Comparison of ENCODE assay signal across 26 cellular contexts in the genomic region with DNA sequence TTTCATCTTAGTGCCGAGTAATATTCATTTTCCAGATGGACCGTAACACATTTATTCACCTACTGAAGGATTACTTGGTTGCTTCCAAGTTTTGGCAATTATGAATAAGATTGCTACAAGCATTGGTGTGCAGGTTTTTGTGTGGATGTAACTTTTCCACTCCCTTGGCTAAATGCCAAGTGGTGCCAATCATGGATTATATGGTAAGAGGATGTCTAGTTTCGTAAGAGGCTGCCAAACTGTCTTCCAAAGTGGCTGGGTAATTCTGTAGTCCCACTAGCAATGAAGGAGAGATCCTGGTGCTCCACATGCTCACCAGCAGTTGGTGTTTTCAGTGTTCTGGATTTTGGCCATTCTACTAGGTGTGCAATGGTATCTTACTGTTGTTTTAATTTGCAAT.
A peak's percentile ranks its signal among the peaks of the same experiment; 100 is the strongest.
DNase-seq lines count a peak whose midpoint lies in the region; ATAC-seq, FAIRE-seq and TF ChIP-seq lines count a peak whose summit lies in the region.
"Had no signal": no experiment of that assay in that cellular context is flagged by ENCODE, and none has a peak within 500 bp of the region (broad histone marks: within the 10 kb centered on the region; RNA-seq: fewer than 3 reads in every experiment).

No MANE protein-coding gene starts in this region.

- TF ChIP-seq CTCF in HepG2 (CRISPR knock-in tag; IDR thresholded peaks at IDR 0.05) (no peak), right lobe of liver (IDR thresholded peaks at IDR 0.05) (no peak), left lung (IDR thresholded peaks at IDR 0.05) (no peak)

- no peaks in the 10 kb centered on the region for H3K27me3 Mint-ChIP-seq in T-helper 2 cell treated with Interferon-gamma antibody and Interleukin-4, amounts not matched to agents 5 μg/mL and 100 μg/mL, for 36 hours (ENCODE audit: low read depth)
- no peaks in the 10 kb centered on the region for H3K27me3 Mint-ChIP-seq in activated T-helper 17 cell treated with anti-CD3 and anti-CD28 coated beads, Interleukin-2, amount 50 U/mL, for 72 hours
- H3K27me3 Mint-ChIP-seq: activated B cell treated with CpG ODN at 0.5 μM for 24 hours; CD4-positive, CD25-positive, alpha-beta regulatory T cell; dendritic cell treated with granulocyte-macrophage colony-stimulating factor and Interleukin-4, amounts not matched to agents 40 ng/mL and 50 ng/mL, for 4 days had no signal

- ATAC-seq in HepG2 (no peak), right lobe of liver (no peak), left lung (no peak)
- ATAC-seq in activated T-helper 17 cell treated with anti-CD3 and anti-CD28 coated beads, Interleukin-2, amount 50 U/mL, for 72 hours (replicated peaks), result no peak
- ATAC-seq in stimulated activated effector memory CD8-positive, alpha-beta T cell treated with anti-CD3 and anti-CD28 coated beads, Interleukin-12 subunit alpha, Interleukin-12 subunit beta, amount 100 ng/mL, for 72 hours, result no peak
- ATAC-seq: esophagus mucosa, left ventricle myocardium superior had no signal

- no peak overlapping the region for H3K4me2 ChIP-seq in HepG2 (ENCODE audit: low read depth, low read length)
- H3K4me2 ChIP-seq: smooth muscle cell had no signal

- no peaks in the 10 kb centered on the region for H4K20me1 ChIP-seq in HepG2 (ENCODE audit: insufficient read depth, low read length)

- no peak overlapping the region for H3K4me3 ChIP-seq in HepG2 (replicated peaks in 1 of 3; ENCODE audit: insufficient read depth in 1 of 3, low read depth in 2 of 3, low read length in 3 of 3)
- no peak overlapping the region for H3K4me3 ChIP-seq in right lobe of liver
- H3K4me3 ChIP-seq in left lung, result no peak overlapping the region
- H3K4me3 ChIP-seq: right atrium auricular region, smooth muscle cell, stomach, uterus had no signal

- no peak overlapping the region for H3K27ac Mint-ChIP-seq in T-helper 2 cell treated with Interferon-gamma antibody and Interleukin-4, amounts not matched to agents 5 μg/mL and 100 μg/mL, for 36 hours
- H3K27ac Mint-ChIP-seq in activated T-helper 17 cell treated with anti-CD3 and anti-CD28 coated beads, Interleukin-2, amount 50 U/mL, for 72 hours, result peak overlapping the region; percentile 98
- peak overlapping the region; percentile 95 for H3K27ac Mint-ChIP-seq in stimulated activated effector memory CD8-positive, alpha-beta T cell treated with anti-CD3 and anti-CD28 coated beads, Interleukin-12 subunit alpha, Interleukin-12 subunit beta, amount 100 ng/mL, for 72 hours
- H3K27ac Mint-ChIP-seq: dendritic cell treated with granulocyte-macrophage colony-stimulating factor and Interleukin-4, amounts not matched to agents 40 ng/mL and 50 ng/mL, for 4 days; H9 had no signal

- H3K36me3 ChIP-seq in HepG2 (replicated peaks in 1 of 2; ENCODE audit: control insufficient read depth in 1 of 2, insufficient read depth in 2 of 2, low read length in 2 of 2), result peaks cover 0 to 4% of the 10 kb centered on the region in 2 experiments; a peak in 2 of 5 replicates
- peaks cover 0 to 2% (median 0%) of the 10 kb centered on the region in 4 donors for H3K36me3 ChIP-seq in right lobe of liver
- H3K36me3 ChIP-seq in left lung, result peaks cover 0 to 14% of the 10 kb centered on the region in 2 donors
- H3K36me3 ChIP-seq: right atrium auricular region, uterus had no signal

- H3K4me3 Mint-ChIP-seq in T-helper 2 cell treated with Interferon-gamma antibody and Interleukin-4, amounts not matched to agents 5 μg/mL and 100 μg/mL, for 36 hours, result peak overlapping the region; percentile 16
- peak overlapping the region; percentile 87 for H3K4me3 Mint-ChIP-seq in activated T-helper 17 cell treated with anti-CD3 and anti-CD28 coated beads, Interleukin-2, amount 50 U/mL, for 72 hours
- H3K4me3 Mint-ChIP-seq in stimulated activated effector memory CD8-positive, alpha-beta T cell treated with anti-CD3 and anti-CD28 coated beads, Interleukin-12 subunit alpha, Interleukin-12 subunit beta, amount 100 ng/mL, for 72 hours, result peak overlapping the region; percentile 56
- H3K4me3 Mint-ChIP-seq: activated B cell treated with CpG ODN at 0.5 μM for 24 hours; dendritic cell treated with granulocyte-macrophage colony-stimulating factor and Interleukin-4, amounts not matched to agents 40 ng/mL and 50 ng/mL, for 4 days; H9 had no signal

- no peak for TF ChIP-seq POLR2A in HepG2 (IDR thresholded peaks at IDR 0.05; ENCODE audit: insufficient read depth in 1 of 2, low read depth in 2 of 2, low read length in 2 of 2)
- TF ChIP-seq POLR2A in right lobe of liver (IDR thresholded peaks at IDR 0.05), result no peak

- 95% methylated on average over 3 of the region's 3 CpGs for WGBS in HepG2 (ENCODE audit: low lambda C conversion rate)
- 92% methylated on average over 3 of the region's 3 CpGs for WGBS in right lobe of liver (ENCODE audit: insufficient coverage, low coverage, low lambda C conversion rate, missing lambda C conversion rate)

- H3K4me1 ChIP-seq in HepG2 (ENCODE audit: insufficient read depth, low read length), result no peaks in the 10 kb centered on the region
- no peaks in the 10 kb centered on the region for H3K4me1 ChIP-seq in right lobe of liver
- H3K4me1 ChIP-seq in left lung, result no peaks in the 10 kb centered on the region
- H3K4me1 ChIP-seq: right atrium auricular region, stomach, uterus had no signal

- H3K4me1 Mint-ChIP-seq in T-helper 2 cell treated with Interferon-gamma antibody and Interleukin-4, amounts not matched to agents 5 μg/mL and 100 μg/mL, for 36 hours (ENCODE audit: low read depth), result peaks cover 81% of the 10 kb centered on the region
- peaks cover 82% of the 10 kb centered on the region for H3K4me1 Mint-ChIP-seq in activated T-helper 17 cell treated with anti-CD3 and anti-CD28 coated beads, Interleukin-2, amount 50 U/mL, for 72 hours
- peaks cover 95% of the 10 kb centered on the region for H3K4me1 Mint-ChIP-seq in stimulated activated effector memory CD8-positive, alpha-beta T cell treated with anti-CD3 and anti-CD28 coated beads, Interleukin-12 subunit alpha, Interleukin-12 subunit beta, amount 100 ng/mL, for 72 hours

- no TSS peak for BruUV-seq in HepG2 (replicated peaks; lab: Mats Ljungman, UMichigan)

- no peak for DNase-seq in T-helper 2 cell treated with Interferon-gamma antibody and Interleukin-4, amounts not matched to agents 5 μg/mL and 100 μg/mL, for 36 hours (ENCODE audit: low spot score)
- DNase-seq in T-helper 2 cell (no peak), HepG2 (ENCODE audit: low spot score) (no peak), right lobe of liver (no peak), KBM-7 (no peak), left lung (no peak)
- DNase-seq in stimulated activated effector memory CD8-positive, alpha-beta T cell treated with anti-CD3 and anti-CD28 coated beads, Interleukin-12 subunit alpha, Interleukin-12 subunit beta, amount 100 ng/mL, for 72 hours (ENCODE audit: low spot score in 2 of 2), result no peak
- DNase-seq: activated B cell treated with CpG ODN at 0.5 μM for 24 hours; caudate nucleus; CD4-positive, CD25-positive, alpha-beta regulatory T cell; H9; left ventricle myocardium superior; NCI-H1436 treated with DMSO at 0.1 percent for 48 hours; NCI-H2081 treated with DMSO at 0.1 percent for 48 hours; NCI-H82; posterior cingulate gyrus; stomach; uterus had no signal

- H3K27ac ChIP-seq in HepG2 (ENCODE audit: extremely low read length, insufficient read depth, low read length) (no peak overlapping the region), right lobe of liver (no peak overlapping the region), left lung (no peak overlapping the region)
- H3K27ac ChIP-seq: HL-60, right atrium auricular region, stomach, uterus had no signal

- peaks cover 14% of the 10 kb centered on the region for H3K36me3 Mint-ChIP-seq in T-helper 2 cell treated with Interferon-gamma antibody and Interleukin-4, amounts not matched to agents 5 μg/mL and 100 μg/mL, for 36 hours (ENCODE audit: low read depth)
- peaks cover 26% of the 10 kb centered on the region for H3K36me3 Mint-ChIP-seq in activated T-helper 17 cell treated with anti-CD3 and anti-CD28 coated beads, Interleukin-2, amount 50 U/mL, for 72 hours (ENCODE audit: low read depth)
- H3K36me3 Mint-ChIP-seq in stimulated activated effector memory CD8-positive, alpha-beta T cell treated with anti-CD3 and anti-CD28 coated beads, Interleukin-12 subunit alpha, Interleukin-12 subunit beta, amount 100 ng/mL, for 72 hours, result peaks cover 17% of the 10 kb centered on the region

- H3K9me3 ChIP-seq in HepG2 (ENCODE audit: low read length), result no peaks in the 10 kb centered on the region
- no peaks in the 10 kb centered on the region for H3K9me3 ChIP-seq in right lobe of liver
- no peaks in the 10 kb centered on the region for H3K9me3 ChIP-seq in left lung
- H3K9me3 ChIP-seq: right atrium auricular region, stomach, uterus had no signal

- no peak for TF ChIP-seq RAD21 in HepG2 (CRISPR knock-in tag; IDR thresholded peaks at IDR 0.05)

- CTCF ChIA-PET in HepG2 (lab: Yijun Ruan, JAX; ENCODE audit: low intra/inter-chr PET ratio, low total read pairs), result no interaction called here

- H3K79me2 ChIP-seq in HepG2 (ENCODE audit: insufficient read depth, low read length), result no peaks in the 10 kb centered on the region

- H3K9me3 Mint-ChIP-seq in T-helper 2 cell treated with Interferon-gamma antibody and Interleukin-4, amounts not matched to agents 5 μg/mL and 100 μg/mL, for 36 hours, result no peaks in the 10 kb centered on the region
- no peaks in the 10 kb centered on the region for H3K9me3 Mint-ChIP-seq in activated T-helper 17 cell treated with anti-CD3 and anti-CD28 coated beads, Interleukin-2, amount 50 U/mL, for 72 hours
- H3K9me3 Mint-ChIP-seq in stimulated activated effector memory CD8-positive, alpha-beta T cell treated with anti-CD3 and anti-CD28 coated beads, Interleukin-12 subunit alpha, Interleukin-12 subunit beta, amount 100 ng/mL, for 72 hours, result no peaks in the 10 kb centered on the region
- H3K9me3 Mint-ChIP-seq: activated B cell treated with CpG ODN at 0.5 μM for 24 hours; CD4-positive, CD25-positive, alpha-beta regulatory T cell; dendritic cell treated with granulocyte-macrophage colony-stimulating factor and Interleukin-4, amounts not matched to agents 40 ng/mL and 50 ng/mL, for 4 days; H9 had no signal

- POLR2A ChIA-PET in HepG2 (lab: Yijun Ruan, JAX), result no interaction called here

- H3K9ac ChIP-seq in HepG2 (ENCODE audit: insufficient read depth, low read depth, low read length), result no peak overlapping the region

- in situ Hi-C loops in HepG2 (cut with HindIII; ENCODE audit: extremely low pct_ligation_motif_present, low pct_unique_long_range_greater_than_20kb) (no loop called here), KBM-7 (cut with MboI; ENCODE audit: low pct_unique_long_range_greater_than_20kb, low sequenced_read_pairs) (no loop called here)

- intact Hi-C loops in HepG2 (cut with micrococcal nuclease; ENCODE audit: unreplicated experiment), result no loop called here
- intact Hi-C loops in right lobe of liver (cut with DNase I), result no loop called here
- intact Hi-C loops in left lung (cut with DNase I), result no loop called here

- H2AFZ ChIP-seq in HepG2 (ENCODE audit: low read length), result no peak overlapping the region

- no peak for TF ChIP-seq EP300 in HepG2 (IDR thresholded peaks at IDR 0.05; ENCODE audit: low read depth in 2 of 2, low read length in 2 of 2)
- TF ChIP-seq EP300 in HepG2 (CRISPR knock-in tag; IDR thresholded peaks at IDR 0.05; ENCODE audit: borderline replicate concordance), result no peak

- no peaks in the 10 kb centered on the region for H3K27me3 ChIP-seq in HepG2 (ENCODE audit: control insufficient read depth in 1 of 2, insufficient read depth in 2 of 2, low read length in 2 of 2)
- no peaks in the 10 kb centered on the region for H3K27me3 ChIP-seq in right lobe of liver
- no peaks in the 10 kb centered on the region for H3K27me3 ChIP-seq in left lung
- H3K27me3 ChIP-seq: right atrium auricular region, stomach, uterus had no signal

- peak; percentile 60 for FAIRE-seq in HepG2 (lab: Jason Lieb, UNC)
- FAIRE-seq: A204.1, keratinocyte had no signal

Comparison
In these comparisons a context has a peak if more than half of its experiments do, and no peak if none do; other contexts are left out.
1. H3K4me3 Mint-ChIP-seq: peak in every context shown above with its lines; median percentile 87 in activated T-helper 17 cell treated with anti-CD3 and anti-CD28 coated beads, Interleukin-2, amount 50 U/mL, for 72 hours; 56 in stimulated activated effector memory CD8-positive, alpha-beta T cell treated with anti-CD3 and anti-CD28 coated beads, Interleukin-12 subunit alpha, Interleukin-12 subunit beta, amount 100 ng/mL, for 72 hours; 16 in T-helper 2 cell treated with Interferon-gamma antibody and Interleukin-4, amounts not matched to agents 5 μg/mL and 100 μg/mL, for 36 hours.